ENCODE assay signal across 1 cellular context in genomic region chr13:100039740-100040139, GRCh38.
TF ChIP-seq lines count a peak whose summit lies in the region.

No MANE protein-coding gene starts in this region.

TF ChIP-seq in HepG2, 621 proteins besides CTCF, POLR2A, EP300 and RAD21 (continued from another document and continues in another):
- TF ChIP-seq ZNF142 (CRISPR knock-in tag; IDR thresholded peaks at IDR 0.05) (no peak), MBNL3 (CRISPR knock-in tag; conservative IDR thresholded peaks at IDR 0.05) (no peak), ZNF709 (CRISPR knock-in tag; IDR thresholded peaks at IDR 0.05) (no peak), HNF4G (IDR thresholded peaks at IDR 0.05; ENCODE audit: borderline replicate concordance, low read depth, low read length) (0 out of 2 replicates have a peak, but pooled peaks have one; percentile 20), HNF4G (CRISPR knock-in tag; IDR thresholded peaks at IDR 0.05; ENCODE audit: borderline replicate concordance, low read depth) (no peak), ZBTB44 (CRISPR knock-in tag; IDR thresholded peaks at IDR 0.05) (no peak), IKZF5 (CRISPR knock-in tag; IDR thresholded peaks at IDR 0.05) (no peak), MBD4 (IDR thresholded peaks at IDR 0.05; ENCODE audit: borderline replicate concordance, low read length) (no peak), HHEX (CRISPR knock-in tag; IDR thresholded peaks at IDR 0.05) (peak; percentile 89), ZNF598 (CRISPR knock-in tag; IDR thresholded peaks at IDR 0.05; ENCODE audit: borderline replicate concordance) (no peak), ZNF512 (CRISPR knock-in tag; IDR thresholded peaks at IDR 0.05) (no peak), ZNF800 (CRISPR knock-in tag; IDR thresholded peaks at IDR 0.05) (0 out of 2 replicates have a peak, but pooled peaks have one; percentile 24), ZFP41 (CRISPR knock-in tag; IDR thresholded peaks at IDR 0.05; ENCODE audit: borderline replicate concordance) (no peak), ZBTB20 (CRISPR knock-in tag; IDR thresholded peaks at IDR 0.05; ENCODE audit: borderline replicate concordance, low read depth) (no peak), XRCC5 (optimal IDR thresholded peaks at IDR 0.05; ENCODE audit: low read length) (no peak), IKZF1 (IDR thresholded peaks at IDR 0.05) (no peak), CREB1 (IDR thresholded peaks at IDR 0.05) (no peak), CREB1 (CRISPR knock-in tag; IDR thresholded peaks at IDR 0.05) (peak; percentile 44), HOMEZ (CRISPR knock-in tag; IDR thresholded peaks at IDR 0.05; ENCODE audit: low read depth) (no peak), ZNF24 (IDR thresholded peaks at IDR 0.05) (no peak), RORA (CRISPR knock-in tag; IDR thresholded peaks at IDR 0.05) (no peak), HMG20A (CRISPR knock-in tag; IDR thresholded peaks at IDR 0.05; ENCODE audit: borderline replicate concordance) (peak; percentile 52; the same call in 1 of the 2 replicates), ZMYM2 (CRISPR knock-in tag; IDR thresholded peaks at IDR 0.05) (no peak), TBL1XR1 (IDR thresholded peaks at IDR 0.05; ENCODE audit: borderline replicate concordance, low read length, partially characterized antibody) (no peak), POLR2G (IDR thresholded peaks at IDR 0.05; ENCODE audit: low read depth, low read length) (no peak), MNT (IDR thresholded peaks at IDR 0.05) (no peak), PCBP2 (optimal IDR thresholded peaks at IDR 0.05; ENCODE audit: low read depth, low read length, poor library complexity, severe bottlenecking) (no peak), HMGXB3 (CRISPR knock-in tag; IDR thresholded peaks at IDR 0.05; ENCODE audit: borderline replicate concordance) (no peak), FLYWCH1 (CRISPR knock-in tag; IDR thresholded peaks at IDR 0.05) (no peak), DMAP1 (CRISPR knock-in tag; IDR thresholded peaks at IDR 0.05) (no peak), ESRRA (CRISPR knock-in tag; IDR thresholded peaks at IDR 0.05; ENCODE audit: low read depth) (no peak)
